8 cellular contexts compared by ENCODE assay signal in genomic region chr9:116494815-116495634, GRCh38.
DNase-seq lines count a peak whose midpoint lies in the region; ATAC-seq and TF ChIP-seq lines count a peak whose summit lies in the region.

No MANE protein-coding gene starts in this region.

- H4K20me1 ChIP-seq in DOHH2 (ENCODE audit: control insufficient read depth, insufficient read depth, low read depth, low read length) = no peaks in the 10 kb centered on the region
- H4K20me1 ChIP-seq in OCI-LY1 (ENCODE audit: insufficient read depth, low read length) = no peaks in the 10 kb centered on the region

- H3K4me3 ChIP-seq in DOHH2 (ENCODE audit: low read length) = no peak overlapping the region
- no peak overlapping the region for H3K4me3 ChIP-seq in OCI-LY1 (ENCODE audit: low read depth, low read length, poor library complexity, severe bottlenecking)
- no peak overlapping the region for H3K4me3 ChIP-seq in endodermal cell (ENCODE audit: low read length)
- H3K4me3 ChIP-seq in gastrocnemius medialis = no peak overlapping the region

- no peaks in the 10 kb centered on the region for H3K9me3 Mint-ChIP-seq in endodermal cell

- peak; percentile 88 for DNase-seq in endodermal cell
- no peak for DNase-seq in gastrocnemius medialis
- DNase-seq in NCI-H128 (lab: John Stamatoyannopoulos, UW; ENCODE audit: unreplicated experiment) = no peak

- in situ Hi-C loops in gastrocnemius medialis (cut with MboI; ENCODE audit: low sequenced_read_pairs in 4 of 4) = loop anchor here in 2 of 4 donors (10.0 kb wide), 2 partner anchors 80 to 330 kb away; no protein-coding TSS in a partner anchor

- H3K27me3 ChIP-seq in DOHH2 (ENCODE audit: control insufficient read depth, low read length) (no peaks in the 10 kb centered on the region), OCI-LY1 (ENCODE audit: insufficient read depth, low read length) (no peaks in the 10 kb centered on the region), endodermal cell (ENCODE audit: control insufficient read depth, insufficient read depth, low read length, poor library complexity, severe bottlenecking) (no peaks in the 10 kb centered on the region), gastrocnemius medialis (no peaks in the 10 kb centered on the region)

- peaks cover 16% of the 10 kb centered on the region for H3K4me1 Mint-ChIP-seq in endodermal cell

- H3K27ac Mint-ChIP-seq in endodermal cell = no peak overlapping the region

- H3K79me2 ChIP-seq in DOHH2 (ENCODE audit: control insufficient read depth, low read length) (no peaks in the 10 kb centered on the region), OCI-LY1 (ENCODE audit: insufficient read depth, low read length) (no peaks in the 10 kb centered on the region)

- no peak for TF ChIP-seq POLR2A in gastrocnemius medialis (IDR thresholded peaks at IDR 0.05)

- ATAC-seq in GM21529 (IDR thresholded peaks at IDR 0.05; ENCODE audit: unreplicated experiment) (peak; percentile 68), gastrocnemius medialis (peak; percentile 39 to 78), HG03280 (IDR thresholded peaks at IDR 0.05; ENCODE audit: unreplicated experiment) (no peak), HG02970 (IDR thresholded peaks at IDR 0.05; ENCODE audit: low FRiP score, unreplicated experiment) (no peak)

- H3K27ac ChIP-seq in DOHH2 (ENCODE audit: low read depth, low read length) (no peak overlapping the region), OCI-LY1 (ENCODE audit: low read depth, low read length, poor library complexity, severe bottlenecking) (no peak overlapping the region), endodermal cell (ENCODE audit: low read depth, low read length) (no peak overlapping the region), gastrocnemius medialis (no peak overlapping the region)

- H3K9ac ChIP-seq in OCI-LY1 (ENCODE audit: low read length) (no peak overlapping the region), endodermal cell (ENCODE audit: extremely low read depth, low read length, poor library complexity, severe bottlenecking) (no peak overlapping the region)

- TF ChIP-seq CTCF in DOHH2 (IDR thresholded peaks at IDR 0.05; ENCODE audit: low read depth, low read length, poor library complexity, severe bottlenecking) (peak; percentile 86), OCI-LY1 (IDR thresholded peaks at IDR 0.05; ENCODE audit: low read length) (peak; percentile 71), endodermal cell (conservative IDR thresholded peaks at IDR 0.05) (peak; percentile 91), gastrocnemius medialis (IDR thresholded peaks at IDR 0.05 in 4 of 5, conservative IDR thresholded peaks at IDR 0.05 in 1 of 5) (peak; percentile 46 to 71 (median 58))

- intact Hi-C loops in gastrocnemius medialis (cut with DNase I; ENCODE audit: low total_unique reads) = loop anchor here (2.0 to 10.0 kb wide), 5 partner anchors 78 to 900 kb away; partner anchors contain the start of gene PAPPA

- WGBS in endodermal cell (ENCODE audit: insufficient coverage in 1 of 2, insufficient read length in 1 of 2), 2 experiments = 78 to 96% methylated on average over 3 to 5 of the region's 5 CpGs

- no peaks in the 10 kb centered on the region for H3F3A ChIP-seq in DOHH2 (ENCODE audit: control insufficient read depth, insufficient read depth)
- no peaks in the 10 kb centered on the region for H3F3A ChIP-seq in OCI-LY1 (ENCODE audit: insufficient read depth, low read length)

- H3K9me3 ChIP-seq in DOHH2 (ENCODE audit: control insufficient read depth, insufficient read depth, low read length) (no peaks in the 10 kb centered on the region), OCI-LY1 (ENCODE audit: low read length) (no peaks in the 10 kb centered on the region), endodermal cell (ENCODE audit: control insufficient read depth, low read length) (no peaks in the 10 kb centered on the region), gastrocnemius medialis (no peaks in the 10 kb centered on the region)

- H3K4me2 ChIP-seq in DOHH2 (ENCODE audit: low read length) (no peak overlapping the region), OCI-LY1 (ENCODE audit: low read length) (no peak overlapping the region)

- H3K36me3 ChIP-seq in DOHH2 (ENCODE audit: control insufficient read depth, low read length) (no peaks in the 10 kb centered on the region), OCI-LY1 (ENCODE audit: insufficient read depth, low read length) (no peaks in the 10 kb centered on the region), endodermal cell (ENCODE audit: control insufficient read depth, insufficient read depth, low read length) (no peaks in the 10 kb centered on the region), gastrocnemius medialis (no peaks in the 10 kb centered on the region)

- peaks cover 13% of the 10 kb centered on the region for H3K27me3 Mint-ChIP-seq in endodermal cell (ENCODE audit: insufficient read depth)

- no peaks in the 10 kb centered on the region for H3K4me1 ChIP-seq in DOHH2 (ENCODE audit: control insufficient read depth, low read length)
- H3K4me1 ChIP-seq in OCI-LY1 (ENCODE audit: insufficient read depth, low read length, severe bottlenecking) = no peaks in the 10 kb centered on the region
- H3K4me1 ChIP-seq in endodermal cell (ENCODE audit: control insufficient read depth, insufficient read depth, low read length) = no peaks in the 10 kb centered on the region
- H3K4me1 ChIP-seq in gastrocnemius medialis = no peaks in the 10 kb centered on the region

- H3K36me3 Mint-ChIP-seq in endodermal cell (ENCODE audit: low read depth) = no peaks in the 10 kb centered on the region

- H3K9me2 ChIP-seq in DOHH2 (replicated peaks; ENCODE audit: control insufficient read depth, low read length) (no peaks in the 10 kb centered on the region), OCI-LY1 (ENCODE audit: low read depth, low read length) (no peaks in the 10 kb centered on the region)

- H2AFZ ChIP-seq in OCI-LY1 (ENCODE audit: low read length) = no peak overlapping the region

- H3K4me3 Mint-ChIP-seq in endodermal cell = no peak overlapping the region

Comparison
In these comparisons a context has a peak if more than half of its experiments do, and no peak if none do; other contexts are left out.
1. ATAC-seq: peak in GM21529 (single experiment) and gastrocnemius medialis (2 of 2); none in HG03280 (single experiment) and HG02970 (single experiment).
2. Peak in every context shown above with its lines, with median percentiles within 50 percentile points of each other: CTCF ChIP-seq.